16 cellular contexts compared by ENCODE assay signal in genomic region chr6:10315631-10316145, GRCh38.
DNase-seq lines count a peak whose midpoint lies in the region; ATAC-seq and TF ChIP-seq lines count a peak whose summit lies in the region.
"Had no signal": no experiment of that assay in that cellular context is flagged by ENCODE, and none has a peak within 500 bp of the region (broad histone marks: within the 10 kb centered on the region; RNA-seq: fewer than 3 reads in every experiment).

No MANE protein-coding gene starts in this region.

- WGBS in HUES64, result 72% methylated on average over 3 of the region's 4 CpGs
- WGBS in tibial nerve, 2 donors, result 28 to 35% methylated on average over 4 of the region's 4 CpGs

- TF ChIP-seq EP300 in tibial nerve (IDR thresholded peaks at IDR 0.05), result no peak

- H3K4me1 Mint-ChIP-seq in chondrocyte (ENCODE audit: low read depth), result peaks cover 14% of the 10 kb centered on the region
- peaks cover 71% of the 10 kb centered on the region for H3K4me1 Mint-ChIP-seq in mesothelial cell of epicardium
- H3K4me1 Mint-ChIP-seq: activated CD4-positive, alpha-beta T cell treated with anti-CD3 and anti-CD28 coated beads, Interleukin-2, amount 10 ng/mL, durations not matched to agents 7 days and 5 days had no signal

- H3K27ac ChIP-seq in HUES64 (ENCODE audit: low read depth, low read length) (peak overlapping the region; percentile 75; the same call in 1 of the 2 replicates), tibial nerve (peak overlapping the region in 3 of 4 donors; percentile 43 to 83 (median 46))
- H3K27ac ChIP-seq: colonic mucosa, HL-60, lower lobe of right lung had no signal

- ATAC-seq in activated naive CD4-positive, alpha-beta T cell treated with anti-CD3 and anti-CD28 coated beads, Interleukin-2, amount 50 U/mL, for 72 hours, result no peak
- ATAC-seq in GM21423 (IDR thresholded peaks at IDR 0.05; ENCODE audit: unreplicated experiment), result no peak
- ATAC-seq: activated T-cell treated with anti-CD3 and anti-CD28 coated beads, Interleukin-2, amount 50 U/mL, for 4 hours; lower lobe of right lung had no signal

- H3K9me3 ChIP-seq in HUES64 (ENCODE audit: insufficient read depth, low read depth, low read length) (no peaks in the 10 kb centered on the region), tibial nerve (peaks cover 0 to 4% (median 0%) of the 10 kb centered on the region in 4 donors)
- H3K9me3 ChIP-seq: colonic mucosa, lower lobe of right lung had no signal

- H3K9me3 Mint-ChIP-seq in chondrocyte (ENCODE audit: low read depth) (no peaks in the 10 kb centered on the region), mesothelial cell of epicardium (peaks cover 5% of the 10 kb centered on the region)
- peaks cover 5 to 7% of the 10 kb centered on the region in 2 donors for H3K9me3 Mint-ChIP-seq in activated naive CD4-positive, alpha-beta T cell treated with anti-CD3 and anti-CD28 coated beads, Interleukin-2, amount 50 U/mL, for 72 hours
- H3K9me3 Mint-ChIP-seq: stimulated activated naive CD8-positive, alpha-beta T cell treated with anti-CD3 and anti-CD28 coated beads, Interleukin-15, Interleukin-2, amounts not matched to agents 100 ng/mL and 50 ng/mL, for 24 hours had no signal

- no peak for TF ChIP-seq CTCF in chondrocyte (IDR thresholded peaks at IDR 0.05)
- TF ChIP-seq CTCF in mesothelial cell of epicardium (IDR thresholded peaks at IDR 0.05; ENCODE audit: unreplicated experiment), result no peak
- no peak for TF ChIP-seq CTCF in tibial nerve (IDR thresholded peaks at IDR 0.05)

- H3K4me1 ChIP-seq in HUES64 (ENCODE audit: insufficient read depth, low read length) (peaks cover 56% of the 10 kb centered on the region), tibial nerve (peaks cover 0 to 8% (median 0%) of the 10 kb centered on the region in 4 donors)
- H3K4me1 ChIP-seq: colonic mucosa, lower lobe of right lung had no signal

- H3K27me3 Mint-ChIP-seq in chondrocyte (ENCODE audit: low read depth) (no peaks in the 10 kb centered on the region), mesothelial cell of epicardium (ENCODE audit: low read depth) (no peaks in the 10 kb centered on the region)
- H3K27me3 Mint-ChIP-seq: activated CD4-positive, alpha-beta T cell treated with anti-CD3 and anti-CD28 coated beads, Interleukin-2, amount 10 ng/mL, durations not matched to agents 7 days and 5 days; stimulated activated naive CD8-positive, alpha-beta T cell treated with anti-CD3 and anti-CD28 coated beads, Interleukin-15, Interleukin-2, amounts not matched to agents 100 ng/mL and 50 ng/mL, for 24 hours had no signal

- H3K36me3 Mint-ChIP-seq in chondrocyte (ENCODE audit: low read depth) (no peaks in the 10 kb centered on the region), mesothelial cell of epicardium (no peaks in the 10 kb centered on the region)
- peaks cover 0 to 7% of the 10 kb centered on the region in 2 donors for H3K36me3 Mint-ChIP-seq in activated naive CD4-positive, alpha-beta T cell treated with anti-CD3 and anti-CD28 coated beads, Interleukin-2, amount 50 U/mL, for 72 hours

- H3K27ac Mint-ChIP-seq in chondrocyte (ENCODE audit: unreplicated experiment), result peak overlapping the region; percentile 62
- peak overlapping the region; percentile 92 for H3K27ac Mint-ChIP-seq in mesothelial cell of epicardium
- no peak overlapping the region for H3K27ac Mint-ChIP-seq in activated naive CD4-positive, alpha-beta T cell treated with anti-CD3 and anti-CD28 coated beads, Interleukin-2, amount 50 U/mL, for 72 hours
- H3K27ac Mint-ChIP-seq: activated CD4-positive, alpha-beta T cell treated with anti-CD3 and anti-CD28 coated beads, Interleukin-2, amount 10 ng/mL, durations not matched to agents 7 days and 5 days; stimulated activated naive CD8-positive, alpha-beta T cell treated with anti-CD3 and anti-CD28 coated beads, Interleukin-15, Interleukin-2, amounts not matched to agents 100 ng/mL and 50 ng/mL, for 24 hours had no signal

- DNase-seq in chondrocyte (ENCODE audit: low spot score), result no peak
- no peak for DNase-seq in mesothelial cell of epicardium (ENCODE audit: low spot score in 2 of 2, unreplicated experiment in 2 of 2)
- no peak for DNase-seq in tibial nerve (ENCODE audit: low spot score in 2 of 2)
- DNase-seq in activated naive CD4-positive, alpha-beta T cell treated with anti-CD3 and anti-CD28 coated beads, Interleukin-2, amount 50 U/mL, for 72 hours (ENCODE audit: low spot score in 2 of 2), result no peak
- no peak for DNase-seq in NCI-H2227 (lab: John Stamatoyannopoulos, UW; ENCODE audit: unreplicated experiment)
- DNase-seq: activated CD4-positive, alpha-beta T cell treated with anti-CD3 and anti-CD28 coated beads, Interleukin-2, amount 10 ng/mL, durations not matched to agents 7 days and 5 days; activated T-cell treated with anti-CD3 and anti-CD28 coated beads, Interleukin-2, amount 50 U/mL, for 4 hours; DMS79 treated with DMSO at 0.1 percent for 48 hours; lower lobe of right lung; NCI-H2029 treated with DMSO at 0.1 percent for 48 hours; T-helper 2 cell had no signal

- H3K4me3 Mint-ChIP-seq in chondrocyte (ENCODE audit: unreplicated experiment) (peak overlapping the region; percentile 31), mesothelial cell of epicardium (peak overlapping the region; percentile 6)
- H3K4me3 Mint-ChIP-seq: activated CD4-positive, alpha-beta T cell treated with anti-CD3 and anti-CD28 coated beads, Interleukin-2, amount 10 ng/mL, durations not matched to agents 7 days and 5 days; activated T-cell treated with anti-CD3 and anti-CD28 coated beads, Interleukin-2, amount 50 U/mL, for 4 hours; stimulated activated naive CD8-positive, alpha-beta T cell treated with anti-CD3 and anti-CD28 coated beads, Interleukin-15, Interleukin-2, amounts not matched to agents 100 ng/mL and 50 ng/mL, for 24 hours had no signal

- H3K4me3 ChIP-seq in HUES64 (ENCODE audit: low read length) (no peak overlapping the region), tibial nerve (no peak overlapping the region)
- H3K4me3 ChIP-seq: colonic mucosa, lower lobe of right lung had no signal

- no peak for TF ChIP-seq POLR2A in tibial nerve (IDR thresholded peaks at IDR 0.05)

- H3K9ac ChIP-seq in HUES64 (ENCODE audit: low read depth, low read length), result no peak overlapping the region

- H3K36me3 ChIP-seq in HUES64 (ENCODE audit: insufficient read depth, low read length) (no peaks in the 10 kb centered on the region), tibial nerve (no peaks in the 10 kb centered on the region)
- H3K36me3 ChIP-seq: colonic mucosa, lower lobe of right lung had no signal

- H3K27me3 ChIP-seq in HUES64 (ENCODE audit: insufficient read depth, low read length), result no peaks in the 10 kb centered on the region
- H3K27me3 ChIP-seq in tibial nerve, result peaks cover 0 to 2% of the 10 kb centered on the region in 2 donors
- H3K27me3 ChIP-seq: colonic mucosa had no signal

Comparison
In these comparisons a context has a peak if more than half of its experiments do, and no peak if none do; other contexts are left out.
1. H3K27ac Mint-ChIP-seq: peak in chondrocyte (single experiment) and mesothelial cell of epicardium (single experiment); none in activated naive CD4-positive, alpha-beta T cell treated with anti-CD3 and anti-CD28 coated beads, Interleukin-2, amount 50 U/mL, for 72 hours (0 of 2).